39 cellular contexts compared by ENCODE assay signal in the genomic region with DNA sequence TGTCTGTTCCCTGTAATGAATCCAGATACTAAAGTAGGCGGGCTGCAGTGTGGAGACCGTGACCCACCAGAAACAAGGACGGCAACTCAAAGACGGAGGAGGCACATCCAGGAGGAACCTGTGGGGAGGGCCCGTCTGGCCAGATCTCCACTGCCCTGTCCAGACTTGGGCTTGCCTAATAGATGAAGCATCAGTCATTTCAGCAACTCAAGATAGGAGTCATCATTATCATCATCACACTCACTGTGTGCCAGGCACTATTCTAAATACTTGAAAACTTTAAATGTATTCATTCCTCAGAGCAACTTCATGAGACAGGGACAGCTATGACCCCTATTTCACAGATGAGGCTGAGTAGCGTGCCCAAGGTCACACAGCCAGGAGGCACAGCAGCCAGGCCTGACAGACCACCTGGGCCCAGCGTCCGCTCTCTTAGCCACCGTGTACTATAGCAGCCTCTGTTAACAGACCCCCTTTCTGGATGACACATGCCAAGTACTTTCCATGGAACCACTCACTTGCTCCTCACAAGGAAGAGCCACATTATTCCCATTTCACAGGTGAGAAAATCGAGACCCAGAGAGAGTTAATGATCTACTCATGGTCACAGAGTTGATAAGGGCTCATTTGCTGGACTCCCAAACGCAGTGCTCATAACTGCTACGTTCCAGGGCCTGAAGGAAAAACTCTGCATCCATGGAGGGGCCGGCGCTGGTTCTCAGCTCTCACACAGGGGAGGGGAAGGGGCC. TPM values are rescaled to one million over a fixed set of nuclear protein-coding genes. Genes with fewer than 3 reads are reported as not detected.
"Had no signal": no experiment of that assay in that cellular context is flagged by ENCODE, and none has a peak within 500 bp of the region (broad histone marks: within the 10 kb centered on the region; RNA-seq: fewer than 3 reads in every experiment).

No MANE protein-coding gene starts in this region.

- H3K27ac ChIP-seq: adrenal gland, ascending aorta, cardiac muscle cell, epithelial cell of prostate, esophagus squamous epithelium, gastrocnemius medialis, hepatocyte, left ventricle myocardium inferior, neural progenitor cell, skin epidermis, stomach, thyroid gland, upper lobe of left lung, vagina, WERI-Rb-1 had no signal

- ATAC-seq: activated T-cell treated with anti-CD3 and anti-CD28 coated beads, Interleukin-2, amount 50 U/mL, for 72 hours; gastrocnemius medialis; natural killer cell; sciatic nerve; stimulated activated memory B cell treated with anti-CD40 and anti-IgM and Interleukin-4, amounts not matched to agents 10 μg/mL and 1 μg/mL and 100 μg/mL, for 72 hours had no signal

- H3K4me2 ChIP-seq: hepatocyte, neural progenitor cell had no signal

- H3K27me3 Mint-ChIP-seq: activated CD4-positive, alpha-beta memory T cell treated with anti-CD3 and anti-CD28 coated beads for 36 hours; activated naive CD8-positive, alpha-beta T cell had no signal

- H3K9me3 Mint-ChIP-seq: activated CD4-positive, alpha-beta memory T cell treated with anti-CD3 and anti-CD28 coated beads for 36 hours; natural killer cell; neural progenitor cell had no signal

- H2AFZ ChIP-seq: hepatocyte, neural progenitor cell had no signal

- H3K9ac ChIP-seq: neural progenitor cell had no signal

- H3K36me3 ChIP-seq: adrenal gland, ascending aorta, cardiac muscle cell, esophagus squamous epithelium, gastrocnemius medialis, left ventricle myocardium inferior, neural progenitor cell, stomach, thyroid gland, upper lobe of left lung, vagina, WERI-Rb-1 had no signal

- H3K4me3 Mint-ChIP-seq: activated CD4-positive, alpha-beta memory T cell treated with anti-CD3 and anti-CD28 coated beads for 36 hours; activated naive CD8-positive, alpha-beta T cell; activated T-cell treated with anti-CD3 and anti-CD28 coated beads, Interleukin-2, amount 50 U/mL, for 72 hours; brain; natural killer cell; neural progenitor cell; stimulated activated memory B cell treated with anti-CD40 and anti-IgM and Interleukin-4, amounts not matched to agents 10 μg/mL and 1 μg/mL and 100 μg/mL, for 72 hours had no signal

- H3K4me1 ChIP-seq: adrenal gland, ascending aorta, gastrocnemius medialis, left ventricle myocardium inferior, neural progenitor cell, thyroid gland, upper lobe of left lung had no signal

- H3K27ac Mint-ChIP-seq: activated CD4-positive, alpha-beta memory T cell treated with anti-CD3 and anti-CD28 coated beads for 36 hours; activated naive CD8-positive, alpha-beta T cell; activated T-cell treated with anti-CD3 and anti-CD28 coated beads, Interleukin-2, amount 50 U/mL, for 72 hours; brain; natural killer cell; neural progenitor cell; progenitor cell of endocrine pancreas; stimulated activated memory B cell treated with anti-CD40 and anti-IgM and Interleukin-4, amounts not matched to agents 10 μg/mL and 1 μg/mL and 100 μg/mL, for 72 hours had no signal

- H3K4me3 ChIP-seq: adrenal gland, ascending aorta, cardiac muscle cell, esophagus squamous epithelium, gastrocnemius medialis, hepatocyte, left ventricle myocardium inferior, lung, neural progenitor cell, skin epidermis, stomach, thyroid gland, upper lobe of left lung, vagina had no signal

- DNase-seq: activated CD4-positive, alpha-beta memory T cell treated with anti-CD3 and anti-CD28 coated beads for 36 hours; activated CD4-positive, alpha-beta T cell treated with anti-CD3 and anti-CD28 coated beads for 48 hours; activated effector memory CD4-positive, alpha-beta T cell treated with Interleukin-2 at 50 U/mL for 16 hours; activated naive CD4-positive, alpha-beta T cell treated with Interleukin-2 at 50 U/mL for 16 hours; activated T-cell treated with anti-CD3 and anti-CD28 coated beads, Interleukin-2, amount 50 U/mL, for 72 hours; dermis blood vessel endothelial cell; effector CD4-positive, alpha-beta T cell; esophagus squamous epithelium; gastrocnemius medialis; glutamatergic neuron; left ventricle myocardium inferior; natural killer cell; stimulated activated CD4-positive, alpha-beta T cell treated with anti-CD3 and anti-CD28 coated beads, Interleukin-1b, Interleukin-23, amount 100 ng/mL, for 48 hours; stimulated activated CD4-positive, alpha-beta T cell treated with anti-CD3 and anti-CD28 coated beads, Interleukin-4, amount 100 ng/mL, for 4 hours; stimulated activated CD8-positive, alpha-beta memory T cell treated with anti-CD3 and anti-CD28 coated beads, Interleukin-4, amount 100 ng/mL, for 48 hours; T-helper 1 cell; T-helper 9 cell; thyroid gland; upper lobe of left lung had no signal

- H3K36me3 Mint-ChIP-seq: activated CD4-positive, alpha-beta memory T cell treated with anti-CD3 and anti-CD28 coated beads for 36 hours; activated naive CD8-positive, alpha-beta T cell; brain; natural killer cell; neural progenitor cell; stimulated activated memory B cell treated with anti-CD40 and anti-IgM and Interleukin-4, amounts not matched to agents 10 μg/mL and 1 μg/mL and 100 μg/mL, for 72 hours had no signal

- H3K9me3 ChIP-seq: adrenal gland, ascending aorta, esophagus squamous epithelium, gastrocnemius medialis, left ventricle myocardium inferior, stomach, thyroid gland, upper lobe of left lung, vagina had no signal

- H3K27me3 ChIP-seq: adrenal gland, ascending aorta, cardiac muscle cell, gastrocnemius medialis, hepatocyte, neural progenitor cell, stomach, thyroid gland, upper lobe of left lung, vagina had no signal

- H3K79me2 ChIP-seq: hepatocyte had no signal

RNA-seq across cellular contexts. Expression of a gene that starts 4.9 kb away (rescaled TPM):
- total RNA-seq: adrenal gland, ascending aorta, cardiac muscle cell, chondrocyte, dermis blood vessel endothelial cell, esophagus squamous epithelium, gastrocnemius medialis, hepatocyte, left ventricle myocardium inferior, lung, mononuclear cell, osteocyte, progenitor cell of endocrine pancreas, renal cortical epithelial cell, sciatic nerve, stomach, thyroid gland, upper lobe of left lung, vagina had no signal
- polyA plus RNA-seq: adrenal gland, cardiac muscle cell, hepatocyte, lung, stomach had no signal

RNA-seq across cellular contexts. Expression of a gene that starts 10.9 kb away (rescaled TPM):
- total RNA-seq: ascending aorta, cardiac muscle cell, chondrocyte, dermis blood vessel endothelial cell, esophagus squamous epithelium, gastrocnemius medialis, hepatocyte, left ventricle myocardium inferior, lung, osteocyte, progenitor cell of endocrine pancreas, renal cortical epithelial cell, sciatic nerve, thyroid gland, vagina had no signal
- polyA plus RNA-seq: cardiac muscle cell, hepatocyte, stomach had no signal
